In the genomic region with DNA sequence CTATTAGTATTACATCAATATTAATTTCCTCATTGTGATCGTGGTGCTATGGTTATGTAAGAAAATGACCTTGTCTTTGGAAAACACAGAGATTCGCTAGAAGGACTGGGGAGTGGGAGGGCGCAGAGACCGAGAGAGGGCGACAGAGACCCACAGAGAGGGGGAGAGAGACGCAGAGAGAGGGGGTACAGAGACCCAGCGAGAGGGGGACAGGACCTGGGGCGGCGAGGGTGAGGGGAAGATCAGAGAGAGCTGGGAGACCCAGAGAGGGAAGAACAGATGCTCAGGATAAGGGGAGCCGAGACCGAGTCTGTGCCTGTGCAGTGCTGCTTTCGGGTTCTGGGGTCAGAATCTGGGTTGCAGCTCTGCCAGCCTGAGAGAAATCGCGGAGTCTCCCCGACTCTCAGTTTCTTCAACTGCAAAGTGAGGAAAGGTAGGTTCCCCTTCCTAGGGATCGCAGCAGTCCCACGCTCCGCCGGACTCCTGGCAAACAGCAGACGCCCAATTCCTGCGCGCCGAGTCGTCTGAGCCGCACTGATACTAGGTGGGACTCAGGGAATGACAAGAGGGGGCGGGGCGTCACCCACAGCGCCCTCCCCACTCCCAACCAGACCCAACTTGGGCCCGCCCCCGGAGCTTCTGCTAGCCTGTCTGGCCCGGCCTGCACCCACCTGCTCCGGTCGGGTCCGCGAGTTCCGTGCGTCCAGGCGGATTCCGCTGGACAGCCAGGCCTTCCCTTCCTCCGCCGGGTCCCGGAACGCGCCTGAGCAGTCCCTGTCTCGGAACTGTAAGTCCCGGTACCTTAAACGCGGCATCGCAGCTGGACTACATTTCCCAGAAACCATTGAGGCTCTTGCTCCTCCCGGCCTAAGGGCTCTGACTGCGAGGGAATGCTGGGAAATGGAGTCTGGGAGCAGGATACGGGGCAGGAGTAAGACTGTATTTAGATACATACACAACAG, we compare ENCODE assay signal across 8 cellular contexts. TPM values are rescaled to one million over a fixed set of nuclear protein-coding genes. Genes with fewer than 3 reads are reported as not detected.
DNase-seq lines count a peak whose midpoint lies in the region; ATAC-seq, FAIRE-seq and TF ChIP-seq lines count a peak whose summit lies in the region.

No MANE protein-coding gene starts in this region.

- in situ Hi-C loops in GM23248 (cut with MboI), result loop anchor here (25.0 kb wide), 1 partner anchor 210 kb away; the partner anchor contains the start of genes ATF5 and NUP62

- H3K27me3 ChIP-seq in A673 (replicated peaks; ENCODE audit: insufficient read depth, low read depth, low read length, poor library complexity) (no peaks in the 10 kb centered on the region), GM23248 (replicated peaks; ENCODE audit: insufficient read depth) (no peaks in the 10 kb centered on the region), keratinocyte (ENCODE audit: control insufficient read depth, extremely low read depth, insufficient read depth, low read length) (no peaks in the 10 kb centered on the region)

- FAIRE-seq in keratinocyte (lab: Jason Lieb, UNC), result peak; percentile 51

- dilution Hi-C loops in keratinocyte (cut with MboI; ENCODE audit: extremely low pct_ligation_motif_present, low sequenced_read_pairs), result no loop called here

- H3K9me3 ChIP-seq in A673 (ENCODE audit: low read depth, low read length, poor library complexity, severe bottlenecking), result no peaks in the 10 kb centered on the region
- H3K9me3 ChIP-seq in GM23248 (ENCODE audit: low read depth), result no peaks in the 10 kb centered on the region
- no peaks in the 10 kb centered on the region for H3K9me3 ChIP-seq in keratinocyte (ENCODE audit: control insufficient read depth, low read depth, low read length)

- no peaks in the 10 kb centered on the region for H3K4me1 ChIP-seq in A673 (ENCODE audit: insufficient read depth, low read length, poor library complexity, severe bottlenecking)
- H3K4me1 ChIP-seq in GM23248 (ENCODE audit: insufficient read depth), result no peaks in the 10 kb centered on the region
- no peaks in the 10 kb centered on the region for H3K4me1 ChIP-seq in keratinocyte (ENCODE audit: control insufficient read depth, extremely low read depth, insufficient read depth, low read length)

- CTCF ChIA-PET in A673 (lab: Charles Lee), result interaction anchor here (0.7 kb wide), 1 partner anchor 800 kb away, joined by 4 read pairs; no protein-coding TSS in a partner anchor

- no peaks in the 10 kb centered on the region for H3K9me2 ChIP-seq in GM23248 (ENCODE audit: insufficient read depth)

- peak overlapping the region; percentile 70 for H3K4me2 ChIP-seq in GM23248 (ENCODE audit: unreplicated experiment)
- H3K4me2 ChIP-seq in keratinocyte (ENCODE audit: control insufficient read depth, extremely low read depth, insufficient read depth, low read depth, low read length), result peak overlapping the region; percentile 86

- 1 to 2% methylated on average over 47 to 48 of the region's 52 CpGs for WGBS in GM23248 (ENCODE audit: low coverage in 1 of 2, low lambda C conversion rate in 2 of 2, missing lambda C conversion rate in 2 of 2), 2 experiments

- TF ChIP-seq CTCF in A673 (conservative IDR thresholded peaks at IDR 0.05; ENCODE audit: low read depth, low read length) (peak; percentile 84), keratinocyte (optimal IDR thresholded peaks at IDR 0.05 in 1 of 3, IDR thresholded peaks at IDR 0.05 in 1 of 3, conservative IDR thresholded peaks at IDR 0.05 in 1 of 3; ENCODE audit: extremely low read depth in 1 of 3, insufficient read depth in 2 of 3, low read length in 3 of 3) (peak; percentile 23 to 48 (median 39))

- ATAC-seq in GM18873 (IDR thresholded peaks at IDR 0.05; ENCODE audit: low FRiP score, unreplicated experiment), result no peak

- H3K79me2 ChIP-seq in GM23248 (ENCODE audit: insufficient read depth) (no peaks in the 10 kb centered on the region), keratinocyte (ENCODE audit: control insufficient read depth, insufficient read depth, low read length) (no peaks in the 10 kb centered on the region)

- H3K9me1 ChIP-seq in keratinocyte (ENCODE audit: control insufficient read depth, extremely low read depth, insufficient read depth, low read length), result no peaks in the 10 kb centered on the region

- H3K4me3 ChIP-seq in A673 (ENCODE audit: low read depth, low read length, poor library complexity, severe bottlenecking) (peak overlapping the region; percentile 66), GM23248 (peak overlapping the region; percentile 76), keratinocyte (ENCODE audit: control insufficient read depth in 2 of 3, extremely low read depth in 1 of 3, insufficient read depth in 2 of 3, low read depth in 1 of 3, low read length in 3 of 3) (peak overlapping the region; percentile 58 to 78 (median 66))

- H4K20me1 ChIP-seq in GM23248 (ENCODE audit: insufficient read depth) (no peaks in the 10 kb centered on the region), keratinocyte (ENCODE audit: control insufficient read depth, extremely low read depth, insufficient read depth, low read length) (no peaks in the 10 kb centered on the region)

- H3K27ac ChIP-seq in A673 (ENCODE audit: low read depth, low read length, poor library complexity, severe bottlenecking) (no peak overlapping the region), GM23248 (no peak overlapping the region), keratinocyte (ENCODE audit: control insufficient read depth, insufficient read depth, low read length) (no peak overlapping the region)

- DNase-seq in A673 (ENCODE audit: low spot score) (peak; percentile 93), GM23248 (peak; percentile 89), NCI-H2171 treated with DMSO at 0.1 percent for 48 hours (lab: John Stamatoyannopoulos, UW) (peak; percentile 88), cerebellar cortex (ENCODE audit: low spot score) (peak; percentile 98), keratinocyte (ENCODE audit: low read depth, low spot score) (no peak)
- peak; percentile 57 for DNase-seq in activated CD4-positive, alpha-beta T cell treated with anti-CD3 and anti-CD28 coated beads for 1 hour
- peak; percentile 45 to 65 for DNase-seq in stimulated activated CD4-positive, alpha-beta T cell treated with anti-CD3 and anti-CD28 coated beads, Interleukin-12 subunit alpha, Interleukin-12 subunit beta, amount 100 ng/mL, for 24 hours (ENCODE audit: low read depth in 2 of 2)

- POLR2A ChIA-PET in A673 (lab: Charles Lee; ENCODE audit: low non-redundant PET), result no interaction called here

- no peaks in the 10 kb centered on the region for H3K36me3 ChIP-seq in A673 (ENCODE audit: insufficient read depth, low read length, poor library complexity, severe bottlenecking)
- no peaks in the 10 kb centered on the region for H3K36me3 ChIP-seq in GM23248 (ENCODE audit: low read depth)
- H3K36me3 ChIP-seq in keratinocyte (ENCODE audit: control insufficient read depth in 2 of 2, extremely low read depth in 1 of 2, insufficient read depth in 2 of 2, low read length in 2 of 2), result no peaks in the 10 kb centered on the region

- no TSS peak for BruUV-seq in A673 (replicated peaks; lab: Mats Ljungman, UMichigan)

- H3K9ac ChIP-seq in GM23248, result peak overlapping the region; percentile 23; the same call in 1 of the 2 replicates
- no peak overlapping the region for H3K9ac ChIP-seq in keratinocyte (ENCODE audit: control insufficient read depth, extremely low read depth, insufficient read depth, low read length)

- intact Hi-C loops in A673 (cut with micrococcal nuclease; ENCODE audit: unreplicated experiment), result no loop called here

- peak overlapping the region; percentile 90 for H2AFZ ChIP-seq in GM23248
- H2AFZ ChIP-seq in keratinocyte (ENCODE audit: control insufficient read depth, low read length), result peak overlapping the region; percentile 84

- H3F3A ChIP-seq in GM23248 (ENCODE audit: insufficient read depth), result no peaks in the 10 kb centered on the region

RNA-seq across cellular contexts. Expression of gene IZUMO2, which starts 15.3 kb away (rescaled TPM):
- not detected in 2 replicates for total RNA-seq in A673 (2021)
- not detected in 2 replicates for total RNA-seq in GM23248 (2014; rRNA removed; shearing (Covaris generic))
- not detected in 2 replicates for polyA plus RNA-seq in GM23248 (2016; fragmentation: Nextera tagmentation; extraction: Ambion mirVana)
- not detected in 3 replicates for polyA plus RNA-seq in keratinocyte
- polyA plus RNA-seq in keratinocyte (2011; ENCODE audit: low read depth), result not detected
- polyA plus RNA-seq in keratinocyte (2011; cell fraction: cytosol; rRNA removed), result not detected in 2 replicates
- polyA plus RNA-seq in keratinocyte (2011; cell fraction: nucleus; rRNA removed), result not detected in 2 replicates
- polyA plus RNA-seq in keratinocyte (2012; ENCODE audit: low replicate concordance), result not detected in 2 replicates
- not detected in 3 replicates for polyA minus RNA-seq in keratinocyte
- not detected for polyA minus RNA-seq in keratinocyte (2011; cell fraction: cytosol; rRNA and poly(A)+ RNA removed)
- not detected in 2 replicates for polyA minus RNA-seq in keratinocyte (2011; cell fraction: nucleus; rRNA and poly(A)+ RNA removed)

RNA-seq across cellular contexts. Expression of gene MYH14, which starts 55.7 kb away (rescaled TPM):
- 0.84 and 1.4 TPM in 2 replicates for total RNA-seq in A673 (2021)
- total RNA-seq in GM23248 (2014; rRNA removed; shearing (Covaris generic)), result not detected in 2 replicates
- polyA plus RNA-seq in GM23248 (2016; fragmentation: Nextera tagmentation; extraction: Ambion mirVana), result not detected in 2 replicates
- 0.14 to 0.55 TPM (median 0.20 TPM) in 3 replicates for polyA plus RNA-seq in keratinocyte
- polyA plus RNA-seq in keratinocyte (2011; ENCODE audit: low read depth), result 5.2 TPM
- polyA plus RNA-seq in keratinocyte (2011; cell fraction: cytosol; rRNA removed), result 0.55 and 0.69 TPM in 2 replicates
- polyA plus RNA-seq in keratinocyte (2011; cell fraction: nucleus; rRNA removed), result 2.2 and 2.4 TPM in 2 replicates
- polyA plus RNA-seq in keratinocyte (2012; ENCODE audit: low replicate concordance), result 0.31 and 6.4 TPM in 2 replicates
- polyA minus RNA-seq in keratinocyte, result 0.10 to 1.5 TPM (median 0.20 TPM) in 3 replicates
- 1.3 TPM for polyA minus RNA-seq in keratinocyte (2011; cell fraction: cytosol; rRNA and poly(A)+ RNA removed)
- polyA minus RNA-seq in keratinocyte (2011; cell fraction: nucleus; rRNA and poly(A)+ RNA removed), result 1.5 and 2.7 TPM in 2 replicates
